Comparison of ENCODE assay signal across 8 cellular contexts in genomic region chr7:101390901-101391301, GRCh38. TPM values are rescaled to one million over a fixed set of nuclear protein-coding genes. Genes with fewer than 3 reads are reported as not detected.
DNase-seq lines count a peak whose midpoint lies in the region; ATAC-seq and TF ChIP-seq lines count a peak whose summit lies in the region.

No MANE protein-coding gene starts in this region.

- H3K27ac ChIP-seq in aorta (ENCODE audit: low read depth in 1 of 2, low read length in 2 of 2): no peak overlapping the region

- no peaks in the 10 kb centered on the region for H3K27me3 ChIP-seq in BE2C
- no peaks in the 10 kb centered on the region for H3K27me3 ChIP-seq in aorta (ENCODE audit: control insufficient read depth in 1 of 2, insufficient read depth in 2 of 2, low read length in 1 of 2)

- no peaks in the 10 kb centered on the region for H3K36me3 ChIP-seq in BE2C
- H3K36me3 ChIP-seq in aorta (ENCODE audit: control insufficient read depth in 1 of 2, insufficient read depth in 2 of 2, low read length in 1 of 2): no peaks in the 10 kb centered on the region

- intact Hi-C loops in aorta (cut with DNase I): no loop called here

- peaks cover 14% of the 10 kb centered on the region for H3K4me1 Mint-ChIP-seq in T-helper 17 cell
- H3K4me1 Mint-ChIP-seq in stimulated activated naive CD8-positive, alpha-beta T cell treated with anti-CD3 and anti-CD28 coated beads, Interleukin-15, Interleukin-2, amounts not matched to agents 100 ng/mL and 50 ng/mL, for 24 hours (ENCODE audit: low read depth): peaks cover 34% of the 10 kb centered on the region

- H3K36me3 Mint-ChIP-seq in T-helper 17 cell (ENCODE audit: low read depth): no peaks in the 10 kb centered on the region
- H3K36me3 Mint-ChIP-seq in stimulated activated naive CD8-positive, alpha-beta T cell treated with anti-CD3 and anti-CD28 coated beads, Interleukin-15, Interleukin-2, amounts not matched to agents 100 ng/mL and 50 ng/mL, for 24 hours (ENCODE audit: low read depth): no peaks in the 10 kb centered on the region

- ATAC-seq in GM19025 (IDR thresholded peaks at IDR 0.05; ENCODE audit: low read depth, unreplicated experiment): peak; percentile 97
- ATAC-seq in HG03175 (IDR thresholded peaks at IDR 0.05; ENCODE audit: unreplicated experiment): peak; percentile 96
- ATAC-seq in T-helper 17 cell: peak; percentile 74
- no peak for ATAC-seq in aorta (ENCODE audit: low FRiP score)

- TF ChIP-seq CTCF in BE2C (IDR thresholded peaks at IDR 0.05; ENCODE audit: low read depth, low read length) (no peak), foreskin fibroblast (IDR thresholded peaks at IDR 0.05; ENCODE audit: low read depth, low read length) (no peak)

- H3K27ac Mint-ChIP-seq in T-helper 17 cell: peak overlapping the region; percentile 77
- H3K27ac Mint-ChIP-seq in stimulated activated naive CD8-positive, alpha-beta T cell treated with anti-CD3 and anti-CD28 coated beads, Interleukin-15, Interleukin-2, amounts not matched to agents 100 ng/mL and 50 ng/mL, for 24 hours: peak overlapping the region; percentile 78

- H3K9me3 Mint-ChIP-seq in stimulated activated naive CD8-positive, alpha-beta T cell treated with anti-CD3 and anti-CD28 coated beads, Interleukin-15, Interleukin-2, amounts not matched to agents 100 ng/mL and 50 ng/mL, for 24 hours: no peaks in the 10 kb centered on the region

- no peak overlapping the region for H3K4me3 ChIP-seq in BE2C (ENCODE audit: low read depth, low read length)
- no peak overlapping the region for H3K4me3 ChIP-seq in foreskin fibroblast (ENCODE audit: low read depth in 1 of 2, low read length in 2 of 2)
- no peak overlapping the region for H3K4me3 ChIP-seq in aorta (ENCODE audit: low read length in 2 of 2)

- H3K9me3 ChIP-seq in BE2C: no peaks in the 10 kb centered on the region
- H3K9me3 ChIP-seq in T-helper 17 cell (ENCODE audit: control insufficient read depth, low read length, poor library complexity, severe bottlenecking): no peaks in the 10 kb centered on the region
- no peaks in the 10 kb centered on the region for H3K9me3 ChIP-seq in aorta (ENCODE audit: control insufficient read depth, low read length)

- H3K4me1 ChIP-seq in BE2C (no peaks in the 10 kb centered on the region; the same call in 1 of the 2 replicates), aorta (ENCODE audit: control insufficient read depth in 1 of 2, insufficient read depth in 2 of 2, low read length in 2 of 2) (no peaks in the 10 kb centered on the region)

- peaks cover 12% of the 10 kb centered on the region for H3K27me3 Mint-ChIP-seq in T-helper 17 cell
- no peaks in the 10 kb centered on the region for H3K27me3 Mint-ChIP-seq in stimulated activated naive CD8-positive, alpha-beta T cell treated with anti-CD3 and anti-CD28 coated beads, Interleukin-15, Interleukin-2, amounts not matched to agents 100 ng/mL and 50 ng/mL, for 24 hours

- WGBS in aorta, 2 donors: 63 to 70% methylated on average over 7 of the region's 7 CpGs

- DNase-seq in BE2C: peak; percentile 68
- DNase-seq in T-helper 17 cell: no peak
- peak; percentile 71 to 93 for DNase-seq in foreskin fibroblast
- no peak for DNase-seq in globus pallidus (ENCODE audit: low spot score)
- no peak for DNase-seq in aorta

- H3K4me3 Mint-ChIP-seq in T-helper 17 cell: peak overlapping the region; percentile 53
- H3K4me3 Mint-ChIP-seq in stimulated activated naive CD8-positive, alpha-beta T cell treated with anti-CD3 and anti-CD28 coated beads, Interleukin-15, Interleukin-2, amounts not matched to agents 100 ng/mL and 50 ng/mL, for 24 hours: no peak overlapping the region

RNA-seq across cellular contexts. Expression of gene COL26A1, which starts 28.2 kb away (rescaled TPM):
- polyA plus RNA-seq in BE2C (2012; ENCODE audit: insufficient read depth, insufficient read length, low read depth): 0.34 TPM
- not detected for total RNA-seq in T-helper 17 cell
- not detected for total RNA-seq in aorta
- not detected for polyA plus RNA-seq in aorta

Comparison
In these comparisons a context has a peak if more than half of its experiments do, and no peak if none do; other contexts are left out.
1. DNase-seq: peak in BE2C (single experiment) and foreskin fibroblast (2 of 2); none in T-helper 17 cell (0 of 3), globus pallidus (single experiment) and aorta (0 of 2).